In genomic region chr12:92933606-92934005, GRCh38 we compare ENCODE assay signal across 20 cellular contexts. TPM values are rescaled to one million over a fixed set of nuclear protein-coding genes. Genes with fewer than 3 reads are reported as not detected.
A peak's percentile ranks its signal among the peaks of the same experiment; 100 is the strongest.
DNase-seq lines count a peak whose midpoint lies in the region; ATAC-seq, FAIRE-seq and TF ChIP-seq lines count a peak whose summit lies in the region.
"Had no signal": no experiment of that assay in that cellular context is flagged by ENCODE, and none has a peak within 500 bp of the region (broad histone marks: within the 10 kb centered on the region; RNA-seq: fewer than 3 reads in every experiment).

No MANE protein-coding gene starts in this region.

- H3K4me1 Mint-ChIP-seq in activated naive CD4-positive, alpha-beta T cell treated with anti-CD3 and anti-CD28 coated beads, Interleukin-2, amount 50 U/mL, for 24 hours: peaks cover 11% of the 10 kb centered on the region
- H3K4me1 Mint-ChIP-seq in T-helper 17 cell: peaks cover 4% of the 10 kb centered on the region
- peaks cover 13% of the 10 kb centered on the region for H3K4me1 Mint-ChIP-seq in nephron progenitor cell

- H3K27ac Mint-ChIP-seq in activated naive CD4-positive, alpha-beta T cell treated with anti-CD3 and anti-CD28 coated beads, Interleukin-2, amount 50 U/mL, for 24 hours: peak overlapping the region; percentile 15
- H3K27ac Mint-ChIP-seq in T-helper 17 cell: peak overlapping the region; percentile 30
- H3K27ac Mint-ChIP-seq in nephron progenitor cell: no peak overlapping the region

- no peak for DNase-seq in activated naive CD4-positive, alpha-beta T cell treated with Interleukin-2 at 50 U/mL for 16 hours
- no peak for DNase-seq in T-helper 17 cell
- DNase-seq in iPS-NIHi11 (ENCODE audit: low spot score): peak; percentile 42
- DNase-seq in urothelium cell line (ENCODE audit: low spot score): no peak
- DNase-seq in nephron progenitor cell: no peak
- DNase-seq in DMS 273 treated with DMSO at 0.1 percent for 48 hours (lab: John Stamatoyannopoulos, UW): no peak
- no peak for DNase-seq in inferior parietal cortex (ENCODE audit: extremely low spot score)
- DNase-seq: AML-193, DMS79 treated with DMSO at 0.1 percent for 48 hours, Karpas-422, MG63, NCI-H1048, NCI-H1436, NCI-H2029, NCI-H2171, NCI-H526, PC-9 had no signal

- no peaks in the 10 kb centered on the region for H3K36me3 Mint-ChIP-seq in activated naive CD4-positive, alpha-beta T cell treated with anti-CD3 and anti-CD28 coated beads, Interleukin-2, amount 50 U/mL, for 24 hours
- H3K36me3 Mint-ChIP-seq in T-helper 17 cell (ENCODE audit: low read depth) (no peaks in the 10 kb centered on the region), nephron progenitor cell (ENCODE audit: low read depth) (no peaks in the 10 kb centered on the region)

- no peaks in the 10 kb centered on the region for H3K9me3 ChIP-seq in T-helper 17 cell (ENCODE audit: control insufficient read depth, low read length, poor library complexity, severe bottlenecking)
- H3K9me3 ChIP-seq: MG63 had no signal

- no peak overlapping the region for H3K4me3 Mint-ChIP-seq in activated naive CD4-positive, alpha-beta T cell treated with anti-CD3 and anti-CD28 coated beads, Interleukin-2, amount 50 U/mL, for 24 hours
- H3K4me3 Mint-ChIP-seq in T-helper 17 cell (no peak overlapping the region), nephron progenitor cell (no peak overlapping the region)

- TF ChIP-seq CTCF in nephron progenitor cell (IDR thresholded peaks at IDR 0.05): no peak

- H3K27me3 Mint-ChIP-seq in activated naive CD4-positive, alpha-beta T cell treated with anti-CD3 and anti-CD28 coated beads, Interleukin-2, amount 50 U/mL, for 24 hours: no peaks in the 10 kb centered on the region
- H3K27me3 Mint-ChIP-seq in T-helper 17 cell (no peaks in the 10 kb centered on the region), nephron progenitor cell (ENCODE audit: low read depth, poor library complexity) (no peaks in the 10 kb centered on the region)

- no peak for ATAC-seq in T-helper 17 cell
- ATAC-seq: HCT116 had no signal

- no peaks in the 10 kb centered on the region for H3K9me3 Mint-ChIP-seq in activated naive CD4-positive, alpha-beta T cell treated with anti-CD3 and anti-CD28 coated beads, Interleukin-2, amount 50 U/mL, for 24 hours
- no peaks in the 10 kb centered on the region for H3K9me3 Mint-ChIP-seq in nephron progenitor cell

- no peak for FAIRE-seq in urothelium cell line (lab: Jason Lieb, UNC)
- FAIRE-seq: G401.6 had no signal

RNA-seq across cellular contexts. Expression of gene EEA1, which starts 4.5 kb away (rescaled TPM):
- 10 to 100 TPM; 13.2 to 16.1 TPM for total RNA-seq in T-helper 17 cell
